28 cellular contexts compared by ENCODE assay signal in genomic region chr3:139917226-139917785, GRCh38. TPM values are rescaled to one million over a fixed set of nuclear protein-coding genes. Genes with fewer than 3 reads are reported as not detected.
"Had no signal": no experiment of that assay in that cellular context is flagged by ENCODE, and none has a peak within 500 bp of the region (broad histone marks: within the 10 kb centered on the region; RNA-seq: fewer than 3 reads in every experiment).

No MANE protein-coding gene starts in this region.

- H3K9me3 Mint-ChIP-seq: activated CD4-positive, alpha-beta T cell treated with anti-CD3 and anti-CD28 coated beads, Interleukin-2, amount 10 ng/mL, durations not matched to agents 7 days and 5 days; activated T-cell treated with anti-CD3 and anti-CD28 coated beads, Interleukin-2, amount 50 U/mL, for 24 hours; T-helper 2 cell treated with Interferon-gamma antibody and Interleukin-4, amounts not matched to agents 5 μg/mL and 100 μg/mL, for 36 hours had no signal

- H3K4me3 ChIP-seq: esophagus squamous epithelium, gastroesophageal sphincter had no signal

- H3K4me3 Mint-ChIP-seq: activated CD4-positive, alpha-beta memory T cell treated with anti-CD3 and anti-CD28 coated beads, Interleukin-2, amount 10 ng/mL, durations not matched to agents 7 days and 5 days; activated CD4-positive, alpha-beta T cell treated with anti-CD3 and anti-CD28 coated beads, Interleukin-2, amount 10 ng/mL, durations not matched to agents 7 days and 5 days; activated naive CD8-positive, alpha-beta T cell; activated T-cell treated with anti-CD3 and anti-CD28 coated beads, Interleukin-2, amount 50 U/mL, for 24 hours; activated T-cell treated with anti-CD3 and anti-CD28 coated beads, Interleukin-2, amount 50 U/mL, for 72 hours; T-helper 17 cell; T-helper 2 cell treated with Interferon-gamma antibody and Interleukin-4, amounts not matched to agents 5 μg/mL and 100 μg/mL, for 36 hours; WTC11 had no signal

- H3K27ac Mint-ChIP-seq: activated CD4-positive, alpha-beta memory T cell treated with anti-CD3 and anti-CD28 coated beads, Interleukin-2, amount 10 ng/mL, durations not matched to agents 7 days and 5 days; activated CD4-positive, alpha-beta T cell treated with anti-CD3 and anti-CD28 coated beads, Interleukin-2, amount 10 ng/mL, durations not matched to agents 7 days and 5 days; activated naive CD8-positive, alpha-beta T cell; activated T-cell treated with anti-CD3 and anti-CD28 coated beads, Interleukin-2, amount 50 U/mL, for 24 hours; activated T-cell treated with anti-CD3 and anti-CD28 coated beads, Interleukin-2, amount 50 U/mL, for 72 hours; T-helper 17 cell; T-helper 2 cell treated with Interferon-gamma antibody and Interleukin-4, amounts not matched to agents 5 μg/mL and 100 μg/mL, for 36 hours; WTC11 had no signal

- DNase-seq: activated CD4-positive, alpha-beta memory T cell treated with anti-CD3 and anti-CD28 coated beads, Interleukin-2, amount 10 ng/mL, durations not matched to agents 7 days and 5 days; activated CD4-positive, alpha-beta T cell treated with anti-CD3 and anti-CD28 coated beads for 1 hour; activated CD4-positive, alpha-beta T cell treated with anti-CD3 and anti-CD28 coated beads for 4 hours; activated CD4-positive, alpha-beta T cell treated with anti-CD3 and anti-CD28 coated beads, Interleukin-2, amount 10 ng/mL, durations not matched to agents 7 days and 5 days; activated CD4-positive, alpha-beta T cell treated with anti-CD3 and anti-CD28 coated beads, Interleukin-2, amount 50 U/mL, for 4 hours; activated CD8-positive, alpha-beta memory T cell treated with anti-CD3 and anti-CD28 coated beads, Interleukin-2, amount 50 U/mL, for 48 hours; activated gamma-delta T cell; activated naive CD4-positive, alpha-beta T cell treated with anti-CD3 and anti-CD28 coated beads, Interleukin-2, amount 50 U/mL, for 16 hours; activated naive CD4-positive, alpha-beta T cell treated with Interleukin-2 at 50 U/mL for 16 hours; activated T-cell treated with anti-CD3 and anti-CD28 coated beads for 4 hours; activated T-cell treated with anti-CD3 and anti-CD28 coated beads, Interleukin-2, amount 50 U/mL, for 24 hours; activated T-cell treated with anti-CD3 and anti-CD28 coated beads, Interleukin-2, amount 50 U/mL, for 72 hours; amniotic stem cell; anterior cingulate cortex; brain microvascular endothelial cell; caudate nucleus; cortex of kidney; dermis blood vessel endothelial cell; effector CD4-positive, alpha-beta T cell; esophagus squamous epithelium; foreskin melanocyte; T-helper 1 cell; T-helper 17 cell had no signal

- H3K9me3 ChIP-seq: esophagus squamous epithelium, gastroesophageal sphincter had no signal

- H3K4me1 ChIP-seq: esophagus squamous epithelium, gastroesophageal sphincter had no signal

- H3K36me3 Mint-ChIP-seq: activated naive CD8-positive, alpha-beta T cell; WTC11 had no signal

- H3K27ac ChIP-seq: brain microvascular endothelial cell, epithelial cell of prostate, esophagus squamous epithelium, gastroesophageal sphincter had no signal

- H3K27me3 Mint-ChIP-seq: activated CD4-positive, alpha-beta memory T cell treated with anti-CD3 and anti-CD28 coated beads, Interleukin-2, amount 10 ng/mL, durations not matched to agents 7 days and 5 days; activated CD4-positive, alpha-beta T cell treated with anti-CD3 and anti-CD28 coated beads, Interleukin-2, amount 10 ng/mL, durations not matched to agents 7 days and 5 days; activated naive CD8-positive, alpha-beta T cell; activated T-cell treated with anti-CD3 and anti-CD28 coated beads, Interleukin-2, amount 50 U/mL, for 24 hours; T-helper 17 cell had no signal

- H3K27me3 ChIP-seq: brain microvascular endothelial cell, esophagus squamous epithelium had no signal

- H3K4me1 Mint-ChIP-seq: activated CD4-positive, alpha-beta memory T cell treated with anti-CD3 and anti-CD28 coated beads, Interleukin-2, amount 10 ng/mL, durations not matched to agents 7 days and 5 days; activated CD4-positive, alpha-beta T cell treated with anti-CD3 and anti-CD28 coated beads, Interleukin-2, amount 10 ng/mL, durations not matched to agents 7 days and 5 days; T-helper 17 cell; WTC11 had no signal

- ATAC-seq: activated T-cell treated with anti-CD3 and anti-CD28 coated beads, Interleukin-2, amount 50 U/mL, for 72 hours; gastroesophageal sphincter; T-helper 17 cell; WTC11 had no signal

- H3K36me3 ChIP-seq: brain microvascular endothelial cell, esophagus squamous epithelium, gastroesophageal sphincter had no signal

RNA-seq across cellular contexts. Expression of gene CLSTN2, which starts 17.7 kb away (rescaled TPM):
- total RNA-seq: activated CD4-positive, alpha-beta memory T cell treated with anti-CD3 and anti-CD28 coated beads, Interleukin-2, amount 10 ng/mL, durations not matched to agents 7 days and 5 days; activated CD4-positive, alpha-beta T cell treated with anti-CD3 and anti-CD28 coated beads, Interleukin-2, amount 10 ng/mL, durations not matched to agents 7 days and 5 days; activated T-cell treated with anti-CD3 and anti-CD28 coated beads, Interleukin-2, amount 50 U/mL, for 72 hours; T-helper 17 cell had no signal
